10 cellular contexts compared by ENCODE assay signal in the genomic region with DNA sequence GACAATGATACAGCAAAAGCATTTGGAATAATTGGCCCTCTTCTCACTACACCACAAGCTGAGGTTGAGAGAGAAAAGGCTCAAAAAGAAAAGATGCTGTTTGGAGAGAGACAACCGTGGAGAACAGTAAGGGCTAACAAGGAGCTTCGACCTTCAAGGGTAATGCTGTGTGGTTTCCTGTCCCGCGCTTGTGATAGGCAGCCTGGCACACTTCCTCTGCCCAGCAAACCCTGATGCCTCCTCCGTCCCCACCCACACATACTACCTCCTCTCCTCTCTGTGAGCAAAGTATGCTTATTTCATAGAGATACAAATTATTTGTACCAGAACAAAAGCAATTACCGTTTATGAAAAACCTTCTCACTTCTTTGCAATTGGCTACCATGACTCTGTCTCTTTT.
DNase-seq lines count a peak whose midpoint lies in the region; ATAC-seq and TF ChIP-seq lines count a peak whose summit lies in the region.
"Had no signal": no experiment of that assay in that cellular context is flagged by ENCODE, and none has a peak within 500 bp of the region (broad histone marks: within the 10 kb centered on the region; RNA-seq: fewer than 3 reads in every experiment).

No MANE protein-coding gene starts in this region.

- in situ Hi-C loops in HAP-1 (cut with MboI; ENCODE audit: low sequenced_read_pairs), result no loop called here

- ATAC-seq in left ventricle myocardium superior (peak; percentile 52), HG02885 (IDR thresholded peaks at IDR 0.05; ENCODE audit: poor library complexity, unreplicated experiment) (peak; percentile 33), upper lobe of left lung (ENCODE audit: low FRiP score in 2 of 2) (peak; percentile 63 to 65)

- no peak for TF ChIP-seq EP300 in upper lobe of left lung (IDR thresholded peaks at IDR 0.05)

- DNase-seq in left ventricle myocardium superior (peak; percentile 33), right atrium auricular region (ENCODE audit: low spot score) (no peak), NOMO-1 treated with dmso at 0.1 percent for 144 hours (lab: John Stamatoyannopoulos, UW; ENCODE audit: unreplicated experiment) (peak; percentile 37), upper lobe of left lung (no peak), NCI-H187 treated with DMSO at 0.1 percent for 48 hours (lab: John Stamatoyannopoulos, UW) (no peak), NCI-H187 (lab: John Stamatoyannopoulos, UW) (no peak), HAP-1 (ENCODE audit: low spot score in 2 of 2) (no peak)
- DNase-seq: pancreas, SIG-M5 had no signal

- peaks cover 0 to 15% of the 10 kb centered on the region in 2 donors for H3K4me1 ChIP-seq in right atrium auricular region
- H3K4me1 ChIP-seq in upper lobe of left lung, result no peaks in the 10 kb centered on the region
- H3K4me1 ChIP-seq in HAP-1, result no peaks in the 10 kb centered on the region

- H3K36me3 ChIP-seq in right atrium auricular region, result no peaks in the 10 kb centered on the region
- no peaks in the 10 kb centered on the region for H3K36me3 ChIP-seq in upper lobe of left lung
- H3K36me3 ChIP-seq in HAP-1 (replicated peaks), result no peaks in the 10 kb centered on the region
- H3K36me3 ChIP-seq: pancreas had no signal

- H3K27me3 ChIP-seq in right atrium auricular region (no peaks in the 10 kb centered on the region), upper lobe of left lung (no peaks in the 10 kb centered on the region), HAP-1 (ENCODE audit: low read depth) (no peaks in the 10 kb centered on the region)
- H3K27me3 ChIP-seq: pancreas had no signal

- H3K27ac ChIP-seq in right atrium auricular region (no peak overlapping the region), upper lobe of left lung (no peak overlapping the region)
- H3K27ac ChIP-seq: pancreas had no signal

- no peak overlapping the region for H3K4me3 ChIP-seq in right atrium auricular region
- H3K4me3 ChIP-seq in upper lobe of left lung, result no peak overlapping the region
- H3K4me3 ChIP-seq in HAP-1, result no peak overlapping the region
- H3K4me3 ChIP-seq: pancreas had no signal

- no peaks in the 10 kb centered on the region for H3K9me3 ChIP-seq in right atrium auricular region
- H3K9me3 ChIP-seq in upper lobe of left lung, result no peaks in the 10 kb centered on the region
- no peaks in the 10 kb centered on the region for H3K9me3 ChIP-seq in HAP-1
- H3K9me3 ChIP-seq: pancreas had no signal

- intact Hi-C loops in left ventricle myocardium superior (cut with micrococcal nuclease), result no loop called here

- no peak for TF ChIP-seq CTCF in right atrium auricular region (IDR thresholded peaks at IDR 0.05)
- TF ChIP-seq CTCF in upper lobe of left lung (IDR thresholded peaks at IDR 0.05), result no peak

- no peak for TF ChIP-seq POLR2A in upper lobe of left lung (IDR thresholded peaks at IDR 0.05)

- WGBS in upper lobe of left lung, 2 donors, result 42 to 56% methylated on average over 6 of the region's 6 CpGs

Comparison
In these comparisons a context has a peak if more than half of its experiments do, and no peak if none do; other contexts are left out.
1. DNase-seq: peak in left ventricle myocardium superior (single experiment) and NOMO-1 treated with dmso at 0.1 percent for 144 hours (single experiment); none in right atrium auricular region (single experiment), upper lobe of left lung (0 of 2), NCI-H187 treated with DMSO at 0.1 percent for 48 hours (single experiment), NCI-H187 (0 of 2) and HAP-1 (0 of 2).
2. Peak in every context shown above with its lines, with median percentiles within 50 percentile points of each other: ATAC-seq.